In the genomic region with DNA sequence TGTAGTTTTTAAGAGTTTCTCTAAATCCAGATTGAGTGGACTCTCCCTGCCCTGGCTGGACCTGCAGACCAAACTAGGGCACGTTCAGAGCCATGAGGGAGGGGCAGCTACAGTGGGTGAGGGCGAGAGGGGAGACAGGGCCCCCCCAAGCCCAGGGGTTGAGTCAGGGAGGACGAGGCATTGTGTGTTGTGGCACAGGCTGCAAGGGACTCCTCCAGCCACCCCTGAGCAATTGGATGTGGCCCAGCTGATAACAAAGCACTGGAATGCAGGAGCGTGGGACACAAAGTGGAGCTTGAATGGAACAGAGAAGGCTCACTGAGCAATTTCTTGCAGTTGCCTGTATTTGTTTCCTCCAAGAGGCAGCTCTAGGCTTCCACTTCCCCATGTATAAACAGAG, we compare ENCODE assay signal across 20 cellular contexts. TPM values are rescaled to one million over a fixed set of nuclear protein-coding genes. Genes with fewer than 3 reads are reported as not detected.
DNase-seq lines count a peak whose midpoint lies in the region; ATAC-seq, FAIRE-seq and TF ChIP-seq lines count a peak whose summit lies in the region.
"Had no signal": no experiment of that assay in that cellular context is flagged by ENCODE, and none has a peak within 500 bp of the region (broad histone marks: within the 10 kb centered on the region; RNA-seq: fewer than 3 reads in every experiment).

No MANE protein-coding gene starts in this region.

- no peaks in the 10 kb centered on the region for H3K27me3 ChIP-seq in bronchial epithelial cell (ENCODE audit: control insufficient read depth, insufficient read depth, low read length)
- H3K27me3 ChIP-seq: colonic mucosa, MG63 had no signal

- H3K4me3 ChIP-seq in bronchial epithelial cell (ENCODE audit: low read depth, low read length): no peak overlapping the region
- H3K4me3 ChIP-seq: colonic mucosa, MG63 had no signal

- intact Hi-C loops in left ventricle myocardium superior (cut with micrococcal nuclease): no loop called here

- peak; percentile 32 for FAIRE-seq in bronchial epithelial cell (lab: Jason Lieb, UNC)
- FAIRE-seq: urothelium cell line had no signal

- DNase-seq in EL (peak; percentile 33), bronchial epithelial cell (ENCODE audit: low read depth) (no peak), left ventricle myocardium superior (peak; percentile 62), retina (peak; percentile 53)
- DNase-seq in activated CD4-positive, alpha-beta T cell treated with anti-CD3 and anti-CD28 coated beads, Interleukin-2, amount 50 U/mL, for 48 hours: no peak
- DNase-seq: ACHN; CD4-positive, alpha-beta T cell; colonic mucosa; DMS79 treated with DMSO at 0.1 percent for 48 hours; MG63; NCI-H2029; NCI-H510A; SHP77 treated with DMSO at 0.1 percent for 48 hours; stimulated activated naive B cell treated with anti-CD40 and anti-IgM and Interleukin-4, amounts not matched to agents 10 μg/mL and 1 μg/mL and 100 μg/mL, for 72 hours; T-helper 2 cell had no signal

- H3K36me3 ChIP-seq in bronchial epithelial cell (ENCODE audit: control insufficient read depth, insufficient read depth, low read length): peaks cover 41% of the 10 kb centered on the region

- ATAC-seq in left ventricle myocardium superior (peak; percentile 82), GM18511 (IDR thresholded peaks at IDR 0.05; ENCODE audit: unreplicated experiment) (no peak), GM21717 (IDR thresholded peaks at IDR 0.05; ENCODE audit: unreplicated experiment) (no peak), HG02610 (IDR thresholded peaks at IDR 0.05; ENCODE audit: unreplicated experiment) (no peak)
- ATAC-seq: activated CD4-positive, CD25-positive, alpha-beta regulatory T cell treated with anti-CD3 and anti-CD28 coated beads, Interleukin-2, amount 50 U/mL, for 24 hours; stimulated activated naive B cell treated with anti-CD40 and anti-IgM and Interleukin-4, amounts not matched to agents 10 μg/mL and 1 μg/mL and 100 μg/mL, for 72 hours had no signal

- no peak for TF ChIP-seq CTCF in bronchial epithelial cell (IDR thresholded peaks at IDR 0.05; ENCODE audit: insufficient read depth, low read length, severe bottlenecking)

RNA-seq across cellular contexts. Expression of gene MYL9, which starts 43.5 kb away (rescaled TPM):
- 0.53 and 0.90 TPM in 2 replicates for total RNA-seq in bronchial epithelial cell
- total RNA-seq in left ventricle myocardium superior: 1,967 TPM
- total RNA-seq: CD4-positive, alpha-beta T cell had no signal

Comparison
In these comparisons a context has a peak if more than half of its experiments do, and no peak if none do; other contexts are left out.
1. DNase-seq: peak in EL (single experiment), left ventricle myocardium superior (single experiment) and retina (single experiment); none in bronchial epithelial cell (single experiment) and activated CD4-positive, alpha-beta T cell treated with anti-CD3 and anti-CD28 coated beads, Interleukin-2, amount 50 U/mL, for 48 hours (0 of 2).
2. RNA of gene MYL9, which starts 43.5 kb away (total RNA-seq): 1,967 TPM in left ventricle myocardium superior (single experiment); 0.53 to 0.90 TPM in bronchial epithelial cell; every median in the first group is over 1,000 times any median in the second.